ENCODE assay signal across 9 cellular contexts in the genomic region with DNA sequence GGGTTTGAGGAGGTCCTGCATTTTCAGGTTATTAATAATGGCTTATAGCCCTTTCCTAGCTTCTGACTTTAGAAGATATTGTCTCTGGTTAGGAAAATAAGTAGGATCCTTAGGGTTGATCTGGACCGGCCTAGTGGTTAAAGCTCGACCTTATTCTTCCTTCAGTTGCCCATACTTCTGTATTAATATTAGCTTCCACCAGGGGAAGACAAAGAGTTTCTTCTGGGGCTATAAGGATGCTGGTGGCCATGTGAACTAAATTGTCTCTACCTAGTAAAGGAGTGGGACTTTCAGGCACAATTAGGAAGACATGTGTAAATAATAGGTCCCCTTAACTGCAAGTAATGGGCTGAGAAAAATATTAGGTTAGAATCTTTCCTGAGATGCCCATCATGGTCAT. TPM values are rescaled to one million over a fixed set of nuclear protein-coding genes. Genes with fewer than 3 reads are reported as not detected.
A peak's percentile ranks its signal among the peaks of the same experiment; 100 is the strongest.
DNase-seq lines count a peak whose midpoint lies in the region; ATAC-seq and TF ChIP-seq lines count a peak whose summit lies in the region.
"Had no signal": no experiment of that assay in that cellular context is flagged by ENCODE, and none has a peak within 500 bp of the region (broad histone marks: within the 10 kb centered on the region; RNA-seq: fewer than 3 reads in every experiment).

No MANE protein-coding gene starts in this region.

- H3K4ac ChIP-seq in mesenchymal stem cell (ENCODE audit: low read depth in 1 of 2, low read length in 2 of 2), result no peak overlapping the region

- H3K9ac ChIP-seq in mesenchymal stem cell (ENCODE audit: low read length), result no peak overlapping the region

- H2AFZ ChIP-seq in mesenchymal stem cell (ENCODE audit: low read depth, low read length), result no peak overlapping the region

- H3K23ac ChIP-seq in mesenchymal stem cell (ENCODE audit: low read length in 2 of 2), result no peak overlapping the region

- H3K4me1 ChIP-seq in Caco-2 (no peaks in the 10 kb centered on the region), mesenchymal stem cell (ENCODE audit: control insufficient read depth, insufficient read depth, low read depth, low read length) (no peaks in the 10 kb centered on the region)

- no peak overlapping the region for H2AK5ac ChIP-seq in mesenchymal stem cell (ENCODE audit: low read length, severe bottlenecking)

- H3K27me3 Mint-ChIP-seq in Caco-2 (ENCODE audit: insufficient read depth, unreplicated experiment), result peaks cover 11% of the 10 kb centered on the region

- no peak overlapping the region for H3K18ac ChIP-seq in mesenchymal stem cell (ENCODE audit: low read depth in 1 of 2, low read length in 2 of 2)

- no peak overlapping the region for H4K8ac ChIP-seq in mesenchymal stem cell (ENCODE audit: low read length)

- no peak overlapping the region for H3K14ac ChIP-seq in mesenchymal stem cell (ENCODE audit: low read length in 2 of 2)

- H3K9me3 Mint-ChIP-seq in Caco-2 (ENCODE audit: unreplicated experiment), result no peaks in the 10 kb centered on the region

- no peak overlapping the region for H3K4me2 ChIP-seq in mesenchymal stem cell (ENCODE audit: low read length, poor library complexity, severe bottlenecking)

- H3K36me3 Mint-ChIP-seq in Caco-2 (ENCODE audit: insufficient read depth, unreplicated experiment), result no peaks in the 10 kb centered on the region
- H3K36me3 Mint-ChIP-seq: activated naive CD8-positive, alpha-beta T cell had no signal

- H3K9me3 ChIP-seq in Caco-2 (no peaks in the 10 kb centered on the region), mesenchymal stem cell (ENCODE audit: control insufficient read depth, low read length) (no peaks in the 10 kb centered on the region)

- H2BK12ac ChIP-seq in mesenchymal stem cell (ENCODE audit: low read length in 2 of 2), result no peak overlapping the region

- H3K79me1 ChIP-seq in mesenchymal stem cell (replicated peaks; ENCODE audit: low read length, poor library complexity, severe bottlenecking), result no peaks in the 10 kb centered on the region

- intact Hi-C loops in Caco-2 (cut with micrococcal nuclease; ENCODE audit: unreplicated experiment), result loop anchor here (1.0 kb wide), 1 partner anchor 257 kb away; no protein-coding TSS in a partner anchor

- no peak overlapping the region for H2BK5ac ChIP-seq in mesenchymal stem cell (ENCODE audit: low read depth, low read length, poor library complexity, severe bottlenecking)

- TF ChIP-seq CTCF in Caco-2 (IDR thresholded peaks at IDR 0.05; ENCODE audit: insufficient read depth in 1 of 2, low read depth in 1 of 2, low read length in 1 of 2, severe bottlenecking in 1 of 2, unreplicated experiment in 1 of 2) (peak; percentile 14 to 39), VCaP (conservative IDR thresholded peaks at IDR 0.05) (peak; percentile 35; the same call in 1 of the 2 replicates)

- no TSS peak for BruUV-seq in Caco-2 (replicated peaks; lab: Mats Ljungman, UMichigan)

- no peak overlapping the region for H3K27ac Mint-ChIP-seq in Caco-2 (ENCODE audit: unreplicated experiment)
- H3K27ac Mint-ChIP-seq: activated naive CD8-positive, alpha-beta T cell had no signal

- H2BK120ac ChIP-seq in mesenchymal stem cell (ENCODE audit: low read depth, low read length), result no peak overlapping the region

- POLR2A ChIA-PET in Caco-2 (lab: Charles Lee), result no interaction called here

- H3K36me3 ChIP-seq in Caco-2 (ENCODE audit: control insufficient read depth, insufficient read depth, low read length) (no peaks in the 10 kb centered on the region), mesenchymal stem cell (ENCODE audit: control insufficient read depth in 1 of 2, insufficient read depth in 2 of 2, low read depth in 1 of 2, low read length in 2 of 2) (no peaks in the 10 kb centered on the region)

- H3K4me3 ChIP-seq in Caco-2 (ENCODE audit: low read depth, low read length) (no peak overlapping the region), mesenchymal stem cell (ENCODE audit: insufficient read depth in 1 of 2, low read depth in 1 of 2, low read length in 2 of 2) (no peak overlapping the region)

- H3K27me3 ChIP-seq in Caco-2 (replicated peaks; ENCODE audit: control insufficient read depth, insufficient read depth, low read length) (no peaks in the 10 kb centered on the region; the same call in none of the 2 replicates), mesenchymal stem cell (ENCODE audit: control insufficient read depth in 1 of 2, insufficient read depth in 1 of 2, low read length in 2 of 2) (peaks cover 57 to 61% of the 10 kb centered on the region in 2 experiments)

- ATAC-seq in GM18511 (IDR thresholded peaks at IDR 0.05; ENCODE audit: unreplicated experiment), result no peak
- ATAC-seq in esophagus mucosa, result no peak

- H3K4me3 Mint-ChIP-seq in Caco-2 (ENCODE audit: unreplicated experiment), result no peak overlapping the region
- H3K4me3 Mint-ChIP-seq: activated naive CD8-positive, alpha-beta T cell had no signal

- CTCF ChIA-PET in Caco-2 (lab: Charles Lee), result interaction anchor here (1.4 kb wide), 1 partner anchor 254 kb away, joined by 3 read pairs; no protein-coding TSS in a partner anchor

- H4K91ac ChIP-seq in mesenchymal stem cell (ENCODE audit: low read length), result no peak overlapping the region

- H3K4me1 Mint-ChIP-seq in Caco-2 (ENCODE audit: low read depth, unreplicated experiment), result no peaks in the 10 kb centered on the region

- H2BK15ac ChIP-seq in mesenchymal stem cell (ENCODE audit: low read depth, poor library complexity, severe bottlenecking), result no peak overlapping the region

- H3K27ac ChIP-seq in VCaP, result no peak overlapping the region
- H3K27ac ChIP-seq in mesenchymal stem cell (ENCODE audit: low read length, poor library complexity, severe bottlenecking), result no peak overlapping the region

- WGBS in mesenchymal stem cell, result no CpG with 5 or more reads among the region's 2 CpGs

- DNase-seq in Caco-2, result no peak
- DNase-seq in HuH-7 (ENCODE audit: low spot score), result peak; percentile 39
- peak; percentile 17 to 20 for DNase-seq in lung microvascular endothelial cell (ENCODE audit: low read depth in 2 of 2)
- DNase-seq in effector CD8-positive, alpha-beta T cell (lab: John Stamatoyannopoulos, UW), result no peak
- DNase-seq in mesenchymal stem cell, result no peak

RNA-seq across cellular contexts. Expression of a gene that starts 20.6 kb away (rescaled TPM):
- not detected in 2 replicates for total RNA-seq in Caco-2 (2022)
- total RNA-seq in lung microvascular endothelial cell, result 0.79 and 1.3 TPM in 2 replicates
- polyA plus RNA-seq in mesenchymal stem cell (2013, experiment 1 of 2), result 5.1 TPM
- polyA plus RNA-seq in mesenchymal stem cell (2013, experiment 2 of 2), result 4.4 TPM
- total RNA-seq in esophagus mucosa, result 3.1 TPM

RNA-seq across cellular contexts. Expression of a gene that starts 39.7 kb away (rescaled TPM):
- total RNA-seq in Caco-2 (2022), result 0.32 and 0.60 TPM in 2 replicates
- 0.22 and 0.99 TPM in 2 replicates for total RNA-seq in lung microvascular endothelial cell
- polyA plus RNA-seq in mesenchymal stem cell (2013, experiment 1 of 2), result 0.14 TPM
- polyA plus RNA-seq in mesenchymal stem cell (2013, experiment 2 of 2), result 0.18 TPM
- total RNA-seq in esophagus mucosa, result 1.4 TPM

Comparison
In these comparisons a context has a peak if more than half of its experiments do, and no peak if none do; other contexts are left out.
1. DNase-seq: peak in HuH-7 (single experiment) and lung microvascular endothelial cell (2 of 2); none in Caco-2 (0 of 2), effector CD8-positive, alpha-beta T cell (single experiment) and mesenchymal stem cell (single experiment).